ENCODE assay signal across 11 cellular contexts in genomic region chr13:67228909-67229308, GRCh38. TPM values are rescaled to one million over a fixed set of nuclear protein-coding genes. Genes with fewer than 3 reads are reported as not detected.
A peak's percentile ranks its signal among the peaks of the same experiment; 100 is the strongest.
DNase-seq lines count a peak whose midpoint lies in the region; ATAC-seq and TF ChIP-seq lines count a peak whose summit lies in the region.
"Had no signal": no experiment of that assay in that cellular context is flagged by ENCODE, and none has a peak within 500 bp of the region (broad histone marks: within the 10 kb centered on the region; RNA-seq: fewer than 3 reads in every experiment).

No MANE protein-coding gene starts in this region.

- H3K27ac Mint-ChIP-seq in activated naive CD4-positive, alpha-beta T cell treated with anti-CD3 and anti-CD28 coated beads, Interleukin-2, amount 50 U/mL, for 72 hours: no peak overlapping the region
- H3K27ac Mint-ChIP-seq: dendritic cell treated with granulocyte-macrophage colony-stimulating factor and Interleukin-4, amounts not matched to agents 40 ng/mL and 50 ng/mL, for 4 days had no signal

- no peak for ATAC-seq in activated naive CD4-positive, alpha-beta T cell treated with anti-CD3 and anti-CD28 coated beads, Interleukin-2, amount 50 U/mL, for 72 hours
- no peak for ATAC-seq in HG03280 (IDR thresholded peaks at IDR 0.05; ENCODE audit: unreplicated experiment)

- H3K27me3 ChIP-seq in BJ (ENCODE audit: control insufficient read depth, insufficient read depth, low read length) (no peaks in the 10 kb centered on the region), esophagus muscularis mucosa (no peaks in the 10 kb centered on the region)

- H3K4me3 ChIP-seq in BJ (ENCODE audit: low read depth, low read length) (peak overlapping the region; percentile 85), esophagus muscularis mucosa (peak overlapping the region; percentile 72 to 89 (median 88))

- no peaks in the 10 kb centered on the region for H3K9me3 ChIP-seq in esophagus muscularis mucosa

- H3K36me3 Mint-ChIP-seq in activated naive CD4-positive, alpha-beta T cell treated with anti-CD3 and anti-CD28 coated beads, Interleukin-2, amount 50 U/mL, for 72 hours: peaks cover 0 to 4% of the 10 kb centered on the region in 2 donors

- POLR2A ChIA-PET in BJ (lab: Charles Lee): no interaction called here

- no peak for TF ChIP-seq CTCF in BJ (IDR thresholded peaks at IDR 0.05; ENCODE audit: insufficient read depth, low read depth, low read length)
- TF ChIP-seq CTCF in esophagus muscularis mucosa (IDR thresholded peaks at IDR 0.05): no peak

- DNase-seq in BJ (ENCODE audit: low read depth): no peak
- DNase-seq in NCI-H748 (lab: John Stamatoyannopoulos, UW; ENCODE audit: unreplicated experiment): peak; percentile 30
- no peak for DNase-seq in esophagus muscularis mucosa (ENCODE audit: extremely low spot score)
- DNase-seq in retina: peak; percentile 44
- DNase-seq in posterior vena cava (ENCODE audit: low spot score): no peak
- no peak for DNase-seq in activated naive CD4-positive, alpha-beta T cell treated with anti-CD3 and anti-CD28 coated beads, Interleukin-2, amount 50 U/mL, for 72 hours (ENCODE audit: low spot score in 2 of 2)
- DNase-seq in HUDEP-2 (lab: John Stamatoyannopoulos, UW; ENCODE audit: unreplicated experiment in 76 of 76): no peak
- DNase-seq: NCI-H774 had no signal

- no peak for TF ChIP-seq EP300 in esophagus muscularis mucosa (IDR thresholded peaks at IDR 0.05)

- intact Hi-C loops in esophagus muscularis mucosa (cut with DNase I): loop anchor here (5.0 to 10.0 kb wide), 5 partner anchors 92 to 1574 kb away; no protein-coding TSS in a partner anchor
- intact Hi-C loops in posterior vena cava (cut with DNase I): no loop called here

- no peak for TF ChIP-seq POLR2A in esophagus muscularis mucosa (IDR thresholded peaks at IDR 0.05; ENCODE audit: low read depth)

- 16% methylated on average over 6 of the region's 6 CpGs for WGBS in esophagus muscularis mucosa

- peaks cover 3 to 54% (median 51%) of the 10 kb centered on the region in 4 donors for H3K4me1 ChIP-seq in esophagus muscularis mucosa

- peak overlapping the region in 2 of 4 donors; percentile 95 for H3K27ac ChIP-seq in esophagus muscularis mucosa (replicated peaks in 1 of 4)

- H3K36me3 ChIP-seq in BJ (ENCODE audit: control insufficient read depth, insufficient read depth, low read length) (no peaks in the 10 kb centered on the region), esophagus muscularis mucosa (no peaks in the 10 kb centered on the region)

- CTCF ChIA-PET in BJ (lab: Yijun Ruan, JAX): interaction anchor here (1.5 to 2.1 kb wide), 2 partner anchors 9 to 1572 kb away, joined by 3 to 8 read pairs; no protein-coding TSS in a partner anchor

- H3K9me3 Mint-ChIP-seq in activated naive CD4-positive, alpha-beta T cell treated with anti-CD3 and anti-CD28 coated beads, Interleukin-2, amount 50 U/mL, for 72 hours: no peaks in the 10 kb centered on the region
- H3K9me3 Mint-ChIP-seq: dendritic cell treated with granulocyte-macrophage colony-stimulating factor and Interleukin-4, amounts not matched to agents 40 ng/mL and 50 ng/mL, for 4 days; neural crest cell had no signal

RNA-seq across cellular contexts. Expression of gene PCDH9, which starts 1.2 kb away (rescaled TPM):
- polyA plus RNA-seq in BJ (2011; rRNA removed): 2.3 and 4.1 TPM in 2 replicates
- 9.9 and 12.3 TPM in 2 replicates for polyA minus RNA-seq in BJ (2011; rRNA and poly(A)+ RNA removed)
- total RNA-seq in esophagus muscularis mucosa: 10 to 100 TPM; 33.8 to 81.8 (median 49.1) TPM
- total RNA-seq in posterior vena cava: 1 to 10 TPM; 1.6 to 2.4 TPM
- under 1 TPM; 0.16 to 0.48 TPM for total RNA-seq in activated naive CD4-positive, alpha-beta T cell treated with anti-CD3 and anti-CD28 coated beads, Interleukin-2, amount 50 U/mL, for 72 hours

Comparison
In these comparisons a context has a peak if more than half of its experiments do, and no peak if none do; other contexts are left out.
1. DNase-seq: peak in NCI-H748 (single experiment) and retina (single experiment); none in BJ (single experiment), esophagus muscularis mucosa (single experiment), posterior vena cava (single experiment), activated naive CD4-positive, alpha-beta T cell treated with anti-CD3 and anti-CD28 coated beads, Interleukin-2, amount 50 U/mL, for 72 hours (0 of 2) and HUDEP-2 (0 of 76).
2. RNA of gene PCDH9, which starts 1.2 kb away (total RNA-seq): 33.8 to 81.8 TPM in esophagus muscularis mucosa; 1.6 to 2.4 TPM in posterior vena cava and 0.16 to 0.48 TPM in activated naive CD4-positive, alpha-beta T cell treated with anti-CD3 and anti-CD28 coated beads, Interleukin-2, amount 50 U/mL, for 72 hours; every median in the first group is over 10 times any median in the second.